ENCODE assay signal across 8 cellular contexts in the genomic region with DNA sequence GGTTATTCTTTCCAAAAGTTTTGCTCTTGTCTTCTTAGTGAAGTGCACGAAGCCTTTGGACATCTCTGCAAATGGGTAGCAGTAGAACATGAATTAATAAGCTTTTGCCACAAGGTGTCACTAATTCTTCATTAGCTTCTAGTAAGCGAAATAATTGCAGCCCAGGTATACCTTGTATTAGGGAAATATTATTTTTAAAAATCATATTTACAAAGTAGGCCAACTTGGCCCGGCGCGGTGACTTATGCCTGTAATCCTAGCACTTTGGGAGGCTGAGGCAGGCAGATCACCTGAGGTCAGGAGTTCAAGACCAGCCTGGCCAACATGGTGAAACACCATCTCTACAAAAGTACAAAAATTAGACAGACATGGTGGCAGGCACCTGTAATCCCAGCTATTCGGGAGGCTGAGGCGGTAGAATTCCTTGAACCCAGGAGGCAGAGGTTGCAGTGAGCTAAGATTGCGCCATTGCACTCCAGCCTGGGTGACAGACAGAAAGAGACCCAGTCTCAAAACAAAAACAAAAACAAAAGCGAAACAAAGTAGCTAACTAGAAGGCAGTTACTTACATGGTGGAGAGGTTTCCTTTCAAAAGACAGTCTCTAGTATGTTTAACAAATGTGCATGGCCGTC. TPM values are rescaled to one million over a fixed set of nuclear protein-coding genes. Genes with fewer than 3 reads are reported as not detected.
DNase-seq lines count a peak whose midpoint lies in the region; ATAC-seq, FAIRE-seq and TF ChIP-seq lines count a peak whose summit lies in the region.

No MANE protein-coding gene starts in this region.

- H3K4me1 ChIP-seq in kidney (ENCODE audit: control insufficient read depth in 1 of 2, insufficient read depth in 1 of 2, low read depth in 1 of 2, low read length in 2 of 2), result no peaks in the 10 kb centered on the region

- H3K27ac Mint-ChIP-seq in activated naive CD8-positive, alpha-beta T cell treated with anti-CD3 and anti-CD28 coated beads, Interleukin-2, amount 50 U/mL, for 24 hours, result peak overlapping the region; percentile 39

- no peak overlapping the region for H3K4me3 ChIP-seq in kidney (ENCODE audit: low read length in 2 of 2)

- no peaks in the 10 kb centered on the region for H3K9me3 ChIP-seq in kidney (ENCODE audit: control insufficient read depth in 1 of 2, low read length in 2 of 2)

- no peaks in the 10 kb centered on the region for H3K36me3 ChIP-seq in kidney (ENCODE audit: control insufficient read depth in 1 of 2, insufficient read depth in 2 of 2, low read length in 2 of 2)

- TF ChIP-seq CTCF in GM20000 (IDR thresholded peaks at IDR 0.05; ENCODE audit: extremely low read depth, missing control alignments) (peak; percentile 44), kidney (IDR thresholded peaks at IDR 0.05; ENCODE audit: borderline replicate concordance, extremely low read depth, insufficient read depth) (peak; percentile 47)

- no peak overlapping the region for H3K9ac ChIP-seq in kidney (ENCODE audit: low read length in 2 of 2)

- peak; percentile 52 for ATAC-seq in activated naive CD8-positive, alpha-beta T cell treated with anti-CD3 and anti-CD28 coated beads, Interleukin-2, amount 50 U/mL, for 24 hours
- ATAC-seq in HG03097 (IDR thresholded peaks at IDR 0.05; ENCODE audit: low FRiP score, unreplicated experiment), result no peak

- H3K9me3 Mint-ChIP-seq in activated naive CD8-positive, alpha-beta T cell treated with anti-CD3 and anti-CD28 coated beads, Interleukin-2, amount 50 U/mL, for 24 hours, result no peaks in the 10 kb centered on the region

- H3K4me3 Mint-ChIP-seq in activated naive CD8-positive, alpha-beta T cell treated with anti-CD3 and anti-CD28 coated beads, Interleukin-2, amount 50 U/mL, for 24 hours, result no peak overlapping the region

- H3K36me3 Mint-ChIP-seq in activated naive CD8-positive, alpha-beta T cell treated with anti-CD3 and anti-CD28 coated beads, Interleukin-2, amount 50 U/mL, for 24 hours (ENCODE audit: low read depth), result peaks cover 3% of the 10 kb centered on the region

- H3K27ac ChIP-seq in kidney (ENCODE audit: low read depth in 2 of 2, low read length in 2 of 2), result no peak overlapping the region

- H3K4me1 Mint-ChIP-seq in activated naive CD8-positive, alpha-beta T cell treated with anti-CD3 and anti-CD28 coated beads, Interleukin-2, amount 50 U/mL, for 24 hours, result peaks cover 34% of the 10 kb centered on the region

- no peaks in the 10 kb centered on the region for H3K27me3 Mint-ChIP-seq in activated naive CD8-positive, alpha-beta T cell treated with anti-CD3 and anti-CD28 coated beads, Interleukin-2, amount 50 U/mL, for 24 hours

- peak; percentile 63 for DNase-seq in ELR (ENCODE audit: low read depth)
- DNase-seq in GM20000 (ENCODE audit: low spot score), result peak; percentile 52
- peak; percentile 27 for DNase-seq in MV-4-11 (lab: John Stamatoyannopoulos, UW)
- no peak for DNase-seq in activated naive CD8-positive, alpha-beta T cell treated with anti-CD3 and anti-CD28 coated beads, Interleukin-2, amount 50 U/mL, for 24 hours
- no peak for DNase-seq in kidney
- DNase-seq in GM19240 (ENCODE audit: insufficient read length, low spot score), result no peak
- DNase-seq in hypothalamus (lab: John Stamatoyannopoulos, UW), result no peak

- no peak for FAIRE-seq in kidney (lab: Jason Lieb, UNC)

- intact Hi-C loops in kidney (cut with DNase I), result loop anchor here (10.0 kb wide), 1 partner anchor 126 kb away; no protein-coding TSS in a partner anchor

RNA-seq across cellular contexts. Expression of a gene that starts 8.8 kb away (rescaled TPM):
- total RNA-seq in kidney, result 20.2 TPM
- polyA plus RNA-seq in kidney (ENCODE audit: insufficient read depth, low read depth, low replicate concordance), result 5.5 TPM

RNA-seq across cellular contexts. Expression of a gene that starts 36.0 kb away (rescaled TPM):
- total RNA-seq in kidney, result 8.8 TPM
- polyA plus RNA-seq in kidney (ENCODE audit: insufficient read depth, low read depth, low replicate concordance), result 0.45 TPM

Comparison
In these comparisons a context has a peak if more than half of its experiments do, and no peak if none do; other contexts are left out.
1. DNase-seq: peak in ELR (single experiment), GM20000 (single experiment) and MV-4-11 (single experiment); none in activated naive CD8-positive, alpha-beta T cell treated with anti-CD3 and anti-CD28 coated beads, Interleukin-2, amount 50 U/mL, for 24 hours (single experiment), kidney (single experiment), GM19240 (single experiment) and hypothalamus (0 of 51).